Comparison of ENCODE assay signal across 19 cellular contexts in the genomic region with DNA sequence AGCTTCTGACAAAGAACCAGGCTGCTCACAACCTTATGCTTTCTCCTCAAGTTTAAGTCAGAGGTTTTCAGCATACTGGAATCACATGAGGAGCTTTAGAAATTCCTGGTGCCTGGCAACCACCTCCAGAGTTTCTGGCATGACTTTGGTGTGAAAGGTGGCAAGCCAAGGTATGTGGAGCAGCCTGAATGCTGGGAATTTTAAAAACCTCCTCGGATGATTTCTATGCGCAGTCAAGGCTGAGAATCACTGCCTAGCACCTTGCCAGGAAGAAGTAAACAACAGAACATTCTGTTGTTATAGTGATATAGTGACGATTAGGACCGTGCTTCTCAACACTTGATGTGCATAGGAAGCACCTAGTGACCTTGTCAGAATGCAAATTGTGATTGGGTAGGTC. TPM values are rescaled to one million over a fixed set of nuclear protein-coding genes. Genes with fewer than 3 reads are reported as not detected.
A peak's percentile ranks its signal among the peaks of the same experiment; 100 is the strongest.
DNase-seq lines count a peak whose midpoint lies in the region; ATAC-seq and TF ChIP-seq lines count a peak whose summit lies in the region.
"Had no signal": no experiment of that assay in that cellular context is flagged by ENCODE, and none has a peak within 500 bp of the region (broad histone marks: within the 10 kb centered on the region; RNA-seq: fewer than 3 reads in every experiment).

No MANE protein-coding gene starts in this region.

- in situ Hi-C loops in astrocyte of the spinal cord (cut with HindIII; ENCODE audit: low sequenced_read_pairs): no loop called here

- H3K9me3 ChIP-seq in gastroesophageal sphincter: no peaks in the 10 kb centered on the region

- ATAC-seq in gastroesophageal sphincter (peak; percentile 67), GM21529 (IDR thresholded peaks at IDR 0.05; ENCODE audit: unreplicated experiment) (no peak)

- DNase-seq in astrocyte of the spinal cord (ENCODE audit: low read depth, low spot score): peak; percentile 37
- peak; percentile 95 for DNase-seq in retinal pigment epithelial cell (ENCODE audit: low read depth)
- DNase-seq in COLO668 (lab: John Stamatoyannopoulos, UW; ENCODE audit: unreplicated experiment): no peak
- no peak for DNase-seq in coronary artery (ENCODE audit: low spot score)
- DNase-seq: Calu3; CD4-positive, alpha-beta T cell; DMS79; H9; MV-4-11; NCI-H1417 treated with DMSO at 0.1 percent for 48 hours; NCI-H2029; NCI-H2171; PC-9 had no signal

- H3K4me3 ChIP-seq in KMS-11 (IDR thresholded peaks at IDR 0.05; ENCODE audit: insufficient read depth, low read depth, low read length) (no peak overlapping the region), astrocyte of the spinal cord (ENCODE audit: low read depth, low read length) (no peak overlapping the region), gastroesophageal sphincter (no peak overlapping the region), retinal pigment epithelial cell (ENCODE audit: low read length) (no peak overlapping the region), coronary artery (no peak overlapping the region)
- H3K4me3 ChIP-seq: PC-9 had no signal

- H3K27ac ChIP-seq in KMS-11 (no peak overlapping the region), gastroesophageal sphincter (peak overlapping the region in 3 of 4 donors; percentile 44 to 69 (median 53)), coronary artery (no peak overlapping the region)
- H3K27ac ChIP-seq: HL-60, PC-9 had no signal

- 0 out of 2 replicates have a peak overlapping the region, but pooled peaks have one; percentile 2 for H3K4me2 ChIP-seq in KMS-11
- H3K4me2 ChIP-seq: PC-9 had no signal

- H2AFZ ChIP-seq in KMS-11 (ENCODE audit: low read depth): no peak overlapping the region
- H2AFZ ChIP-seq: PC-9 had no signal

- no peak for TF ChIP-seq EP300 in gastroesophageal sphincter (IDR thresholded peaks at IDR 0.05)

- H3K79me2 ChIP-seq in KMS-11 (ENCODE audit: insufficient read depth, low read depth): no peaks in the 10 kb centered on the region

- 11 to 18% methylated on average over 4 of the region's 4 CpGs for WGBS in gastroesophageal sphincter (ENCODE audit: low coverage in 1 of 2), 2 donors

- H3K4me1 ChIP-seq in KMS-11 (ENCODE audit: low read depth, poor library complexity, severe bottlenecking) (peaks cover 37% of the 10 kb centered on the region), gastroesophageal sphincter (peaks cover 0 to 20% (median 3%) of the 10 kb centered on the region in 3 donors)

- H3K36me3 ChIP-seq in KMS-11 (ENCODE audit: insufficient read depth) (no peaks in the 10 kb centered on the region), gastroesophageal sphincter (no peaks in the 10 kb centered on the region)

- H3K27me3 ChIP-seq in KMS-11 (ENCODE audit: insufficient read depth, low read depth) (no peaks in the 10 kb centered on the region), gastroesophageal sphincter (no peaks in the 10 kb centered on the region)

- H3K9ac ChIP-seq in KMS-11: no peak overlapping the region

- TF ChIP-seq POLR2A in gastroesophageal sphincter (IDR thresholded peaks at IDR 0.05): no peak

- H4K20me1 ChIP-seq in KMS-11 (ENCODE audit: insufficient read depth): no peaks in the 10 kb centered on the region

- TF ChIP-seq CTCF in KMS-11 (conservative IDR thresholded peaks at IDR 0.05; ENCODE audit: low read depth, low read length): no peak
- no peak for TF ChIP-seq CTCF in astrocyte of the spinal cord (IDR thresholded peaks at IDR 0.05; ENCODE audit: low read depth, low read length)
- TF ChIP-seq CTCF in gastroesophageal sphincter (IDR thresholded peaks at IDR 0.05): no peak
- no peak for TF ChIP-seq CTCF in retinal pigment epithelial cell (conservative IDR thresholded peaks at IDR 0.05; ENCODE audit: low read depth, low read length)
- no peak for TF ChIP-seq CTCF in coronary artery (IDR thresholded peaks at IDR 0.05)

RNA-seq across cellular contexts. Expression of gene CCBE1, which starts 11.7 kb away (rescaled TPM):
- 1 to 10 TPM; 2.2 to 7.7 (median 4.1) TPM for total RNA-seq in gastroesophageal sphincter
- total RNA-seq: B cell; CD4-positive, alpha-beta T cell; NCI-H460 had no signal

Comparison
In these comparisons a context has a peak if more than half of its experiments do, and no peak if none do; other contexts are left out.
1. H3K27ac ChIP-seq: peak in gastroesophageal sphincter (3 of 4); none in KMS-11 (single experiment) and coronary artery (0 of 2).
2. DNase-seq: peak in astrocyte of the spinal cord (single experiment) and retinal pigment epithelial cell (single experiment); none in COLO668 (single experiment) and coronary artery (single experiment).